In genomic region chr1:43383449-43383848, GRCh38 we compare ENCODE assay signal across 1 cellular context.
TF ChIP-seq lines count a peak whose summit lies in the region.

No MANE protein-coding gene starts in this region.

TF ChIP-seq in H1, 55 proteins besides CTCF, POLR2A, EP300 and RAD21:
- TF ChIP-seq BCL11A (IDR thresholded peaks at IDR 0.05; ENCODE audit: low read depth in 2 of 2, low read length in 2 of 2) = no peak
- no peak for TF ChIP-seq JUN (IDR thresholded peaks at IDR 0.05; ENCODE audit: low read depth, low read length)
- TF ChIP-seq TAF1 (IDR thresholded peaks at IDR 0.05; ENCODE audit: low read depth, low read length) = no peak
- no peak for TF ChIP-seq SIN3A (conservative IDR thresholded peaks at IDR 0.05 in 1 of 2, IDR thresholded peaks at IDR 0.05 in 1 of 2; ENCODE audit: low read depth in 1 of 2, low read length in 2 of 2)
- no peak for TF ChIP-seq RXRA (IDR thresholded peaks at IDR 0.05; ENCODE audit: insufficient read depth, low read depth, low read length)
- no peak for TF ChIP-seq PHF8 (conservative IDR thresholded peaks at IDR 0.05; ENCODE audit: low read depth, low read length)
- TF ChIP-seq RBBP5 (IDR thresholded peaks at IDR 0.05; ENCODE audit: borderline replicate concordance, low read depth, low read length) = no peak
- no peak for TF ChIP-seq HDAC6 (IDR thresholded peaks at IDR 0.05; ENCODE audit: low read depth, low read length)
- TF ChIP-seq YY1 (IDR thresholded peaks at IDR 0.05; ENCODE audit: low read depth, low read length) = no peak
- no peak for TF ChIP-seq SAP30 (IDR thresholded peaks at IDR 0.05; ENCODE audit: insufficient read depth, insufficient replicate concordance, low read length)
- TF ChIP-seq CHD2 (IDR thresholded peaks at IDR 0.05; ENCODE audit: low read length) = no peak
- TF ChIP-seq CBX5 (IDR thresholded peaks at IDR 0.05; ENCODE audit: low read depth, low read length) = no peak
- no peak for TF ChIP-seq ATF2 (IDR thresholded peaks at IDR 0.05; ENCODE audit: low read length)
- no peak for TF ChIP-seq CBX8 (IDR thresholded peaks at IDR 0.05; ENCODE audit: borderline replicate concordance, low read depth, low read length)
- TF ChIP-seq TBP (IDR thresholded peaks at IDR 0.05; ENCODE audit: low read depth, low read length) = no peak
- TF ChIP-seq ZNF274 (IDR thresholded peaks at IDR 0.05; ENCODE audit: borderline replicate concordance, extremely low read depth, low read length) = no peak
- no peak for TF ChIP-seq SRF (IDR thresholded peaks at IDR 0.05; ENCODE audit: low read depth, low read length)
- TF ChIP-seq SUZ12 (IDR thresholded peaks at IDR 0.05; ENCODE audit: low read length) = no peak
- no peak for TF ChIP-seq ASH2L (IDR thresholded peaks at IDR 0.05; ENCODE audit: low read length)
- no peak for TF ChIP-seq TCF12 (IDR thresholded peaks at IDR 0.05; ENCODE audit: low read depth, low read length)
